12 cellular contexts compared by ENCODE assay signal in the genomic region with DNA sequence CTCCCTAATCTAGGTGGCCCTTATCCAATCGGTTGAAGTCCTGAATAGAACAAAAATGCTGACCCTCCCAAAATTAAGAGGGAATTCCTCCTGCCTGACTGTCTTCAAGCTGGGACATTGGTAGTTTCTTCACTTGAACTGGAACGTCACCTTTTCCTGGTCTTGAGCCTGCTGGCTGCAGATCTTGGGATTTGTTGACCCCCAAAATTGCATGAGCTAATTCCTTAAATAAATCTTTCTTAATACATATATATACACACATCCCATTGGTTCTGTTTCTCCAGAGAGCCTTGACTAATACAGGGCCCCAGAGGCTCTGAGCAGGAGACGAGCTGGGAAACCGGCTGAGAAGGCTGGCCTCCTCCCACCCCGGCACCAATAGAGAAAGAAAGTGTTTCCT. TPM values are rescaled to one million over a fixed set of nuclear protein-coding genes. Genes with fewer than 3 reads are reported as not detected.
DNase-seq lines count a peak whose midpoint lies in the region; ATAC-seq and TF ChIP-seq lines count a peak whose summit lies in the region.
"Had no signal": no experiment of that assay in that cellular context is flagged by ENCODE, and none has a peak within 500 bp of the region (broad histone marks: within the 10 kb centered on the region; RNA-seq: fewer than 3 reads in every experiment).

No MANE protein-coding gene starts in this region.

- no peaks in the 10 kb centered on the region for H3K79me2 ChIP-seq in GM23338 (replicated peaks; ENCODE audit: insufficient read depth)

- DNase-seq in thoracic aorta (ENCODE audit: low spot score): no peak
- DNase-seq in NCI-H1694 (lab: John Stamatoyannopoulos, UW): no peak
- DNase-seq in GM23338 (ENCODE audit: low spot score): no peak
- no peak for DNase-seq in NCI-H187 (lab: John Stamatoyannopoulos, UW)
- DNase-seq: ACHN; CD4-positive, CD25-positive, alpha-beta regulatory T cell; H7 had no signal

- no peaks in the 10 kb centered on the region for H3K9me3 Mint-ChIP-seq in nephron
- no peaks in the 10 kb centered on the region; the same call in none of the 3 replicates for H3K9me3 Mint-ChIP-seq in GM23338

- no peaks in the 10 kb centered on the region for H3K36me3 Mint-ChIP-seq in nephron (ENCODE audit: low read depth)
- H3K36me3 Mint-ChIP-seq in GM23338 (ENCODE audit: low read depth): peaks cover 2% of the 10 kb centered on the region; the same call in 1 of the 3 replicates
- H3K36me3 Mint-ChIP-seq: CD4-positive, CD25-positive, alpha-beta regulatory T cell had no signal

- no peaks in the 10 kb centered on the region for H4K20me1 ChIP-seq in GM23338 (replicated peaks; ENCODE audit: insufficient read depth)

- H3K4me2 ChIP-seq in GM23338: no peak overlapping the region
- H3K4me2 ChIP-seq: BLaER1 treated with 17β-estradiol and CSF1 and Interleukin-3, amounts not matched to agents 10 nM and 100 nM had no signal

- no peak overlapping the region for H3K4me3 ChIP-seq in thoracic aorta
- no peak overlapping the region for H3K4me3 ChIP-seq in GM23338
- H3K4me3 ChIP-seq: BLaER1 treated with 17β-estradiol and CSF1 and Interleukin-3, amounts not matched to agents 10 nM and 100 nM; K562 had no signal

- TF ChIP-seq CTCF in nephron (IDR thresholded peaks at IDR 0.05; ENCODE audit: unreplicated experiment in 3 of 3): no peak
- no peak for TF ChIP-seq CTCF in thoracic aorta (IDR thresholded peaks at IDR 0.05)
- no peak for TF ChIP-seq CTCF in GM23338 (conservative IDR thresholded peaks at IDR 0.05; ENCODE audit: low read depth in 2 of 2)

- H3K4me3 Mint-ChIP-seq in nephron (no peak overlapping the region), GM23338 (no peak overlapping the region)
- H3K4me3 Mint-ChIP-seq: CD4-positive, CD25-positive, alpha-beta regulatory T cell had no signal

- ATAC-seq in thoracic aorta (ENCODE audit: insufficient number of reproducible peaks, low FRiP score, low read depth): no peak
- ATAC-seq in GM23338: no peak
- ATAC-seq: K562 had no signal

- H2AFZ ChIP-seq in GM23338: no peak overlapping the region

- H3K9me2 ChIP-seq in GM23338 (ENCODE audit: insufficient read depth): 0 out of 2 replicates have a peak, but pooled peaks cover 5% of the 10 kb centered on the region

- peaks cover 10% of the 10 kb centered on the region for H3K27me3 Mint-ChIP-seq in nephron (ENCODE audit: low read depth)
- peaks cover 17% of the 10 kb centered on the region for H3K27me3 Mint-ChIP-seq in GM23338 (ENCODE audit: insufficient read depth, low read depth, poor library complexity)

- no peaks in the 10 kb centered on the region for H3K9me3 ChIP-seq in thoracic aorta

- H3K4me1 Mint-ChIP-seq in nephron (peaks cover 24% of the 10 kb centered on the region), GM23338 (peaks cover 12% of the 10 kb centered on the region)
- H3K4me1 Mint-ChIP-seq: CD4-positive, CD25-positive, alpha-beta regulatory T cell had no signal

- H3K36me3 ChIP-seq in thoracic aorta (no peaks in the 10 kb centered on the region), GM23338 (ENCODE audit: insufficient read depth) (no peaks in the 10 kb centered on the region; the same call in 1 of the 2 replicates)
- H3K36me3 ChIP-seq: BLaER1 treated with 17β-estradiol and CSF1 and Interleukin-3, amounts not matched to agents 10 nM and 100 nM had no signal

- H3K27ac ChIP-seq in angular gyrus (ENCODE audit: low read depth, low read length) (peak overlapping the region; percentile 99), cingulate gyrus (ENCODE audit: low read depth, low read length) (peak overlapping the region; percentile 100), thoracic aorta (peak overlapping the region; percentile 55 to 74), GM23338 (ENCODE audit: low read depth) (no peak overlapping the region)
- H3K27ac ChIP-seq: BLaER1 treated with 17β-estradiol and CSF1 and Interleukin-3, amounts not matched to agents 10 nM and 100 nM had no signal

- H3F3A ChIP-seq in GM23338 (replicated peaks; ENCODE audit: low read depth): no peaks in the 10 kb centered on the region

- no peaks in the 10 kb centered on the region for H3K27me3 ChIP-seq in thoracic aorta (replicated peaks; ENCODE audit: insufficient read depth)
- no peaks in the 10 kb centered on the region for H3K27me3 ChIP-seq in GM23338 (ENCODE audit: insufficient read depth)
- H3K27me3 ChIP-seq: BLaER1 treated with 17β-estradiol and CSF1 and Interleukin-3, amounts not matched to agents 10 nM and 100 nM had no signal

- peak overlapping the region; percentile 0 to 66 (median 56) for H3K27ac Mint-ChIP-seq in nephron
- H3K27ac Mint-ChIP-seq in GM23338: no peak overlapping the region
- H3K27ac Mint-ChIP-seq: CD4-positive, CD25-positive, alpha-beta regulatory T cell had no signal

- H3K4me1 ChIP-seq in thoracic aorta (ENCODE audit: control insufficient read depth in 1 of 2, low read depth in 2 of 2) (peaks cover 23 to 54% of the 10 kb centered on the region in 2 donors), GM23338 (ENCODE audit: insufficient read depth) (0 out of 2 replicates have a peak, but pooled peaks cover 5% of the 10 kb centered on the region)
- H3K4me1 ChIP-seq: BLaER1 treated with 17β-estradiol and CSF1 and Interleukin-3, amounts not matched to agents 10 nM and 100 nM had no signal

TF ChIP-seq in GM23338, 12 proteins besides CTCF, POLR2A, EP300 and RAD21:
- TF ChIP-seq NANOG (IDR thresholded peaks at IDR 0.05; ENCODE audit: borderline replicate concordance) (no peak), POLR2AphosphoS5 (IDR thresholded peaks at IDR 0.05; ENCODE audit: low read depth) (no peak)
- TF ChIP-seq, protein P1, sequence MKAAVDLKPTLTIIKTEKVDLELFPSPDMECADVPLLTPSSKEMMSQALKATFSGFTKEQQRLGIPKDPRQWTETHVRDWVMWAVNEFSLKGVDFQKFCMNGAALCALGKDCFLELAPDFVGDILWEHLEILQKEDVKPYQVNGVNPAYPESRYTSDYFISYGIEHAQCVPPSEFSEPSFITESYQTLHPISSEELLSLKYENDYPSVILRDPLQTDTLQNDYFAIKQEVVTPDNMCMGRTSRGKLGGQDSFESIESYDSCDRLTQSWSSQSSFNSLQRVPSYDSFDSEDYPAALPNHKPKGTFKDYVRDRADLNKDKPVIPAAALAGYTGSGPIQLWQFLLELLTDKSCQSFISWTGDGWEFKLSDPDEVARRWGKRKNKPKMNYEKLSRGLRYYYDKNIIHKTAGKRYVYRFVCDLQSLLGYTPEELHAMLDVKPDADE (IDR thresholded peaks at IDR 0.05): no peak

RNA-seq across cellular contexts. Expression of a gene that starts 46.2 kb away (rescaled TPM):
- 1 to 10 TPM in 1 of 2 donors, under 1 TPM in 1; 0.49 to 2.7 TPM for total RNA-seq in thoracic aorta
- 0.16 and 0.28 TPM in 2 replicates for total RNA-seq in GM23338 (2014; rRNA removed; shearing (Covaris generic))
- polyA plus RNA-seq in GM23338 (2016; fragmentation: Nextera tagmentation; extraction: Ambion mirVana): not detected in 2 replicates
- total RNA-seq: CD4-positive, CD25-positive, alpha-beta regulatory T cell had no signal
- polyA plus RNA-seq: CD4-positive, CD25-positive, alpha-beta regulatory T cell had no signal
